ENCODE assay signal across 9 cellular contexts in the genomic region with DNA sequence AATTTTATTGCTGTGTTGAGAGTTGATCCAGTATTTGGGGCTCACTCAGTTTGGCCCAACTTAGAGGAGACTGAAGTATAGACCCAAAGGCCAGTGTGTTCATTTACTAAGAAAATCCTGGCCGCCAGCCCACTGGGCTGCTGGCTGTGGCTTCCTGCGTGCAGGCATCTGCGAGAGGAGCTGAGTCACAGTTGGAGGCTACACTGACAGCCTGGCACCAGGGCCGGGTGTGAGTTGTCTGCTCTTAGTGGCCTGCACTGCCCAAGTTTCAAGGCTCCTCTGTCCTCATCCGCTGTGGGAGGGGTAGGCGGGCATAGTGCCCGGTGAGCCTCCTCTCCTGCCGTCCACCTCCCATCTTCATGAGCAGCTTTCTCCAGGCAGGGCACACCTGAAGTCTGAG. TPM values are rescaled to one million over a fixed set of nuclear protein-coding genes. Genes with fewer than 3 reads are reported as not detected.
DNase-seq lines count a peak whose midpoint lies in the region; ATAC-seq and TF ChIP-seq lines count a peak whose summit lies in the region.
"Had no signal": no experiment of that assay in that cellular context is flagged by ENCODE, and none has a peak within 500 bp of the region (broad histone marks: within the 10 kb centered on the region; RNA-seq: fewer than 3 reads in every experiment).

No MANE protein-coding gene starts in this region.

- peaks cover 78% of the 10 kb centered on the region for H3K36me3 Mint-ChIP-seq in Calu3 (ENCODE audit: insufficient read depth, unreplicated experiment)
- H3K36me3 Mint-ChIP-seq in effector memory CD8-positive, alpha-beta T cell (ENCODE audit: insufficient read depth): peaks cover 54% of the 10 kb centered on the region

- H3K4me1 ChIP-seq in RWPE2 (ENCODE audit: insufficient read depth, poor library complexity, severe bottlenecking) (peaks cover 29% of the 10 kb centered on the region), muscle layer of colon (ENCODE audit: insufficient read depth, low read length) (peaks cover 18% of the 10 kb centered on the region), uterus (no peaks in the 10 kb centered on the region), MM.1S (ENCODE audit: low read length) (no peaks in the 10 kb centered on the region)

- TF ChIP-seq CTCF in Calu3 (IDR thresholded peaks at IDR 0.05; ENCODE audit: unreplicated experiment) (no peak), RWPE2 (IDR thresholded peaks at IDR 0.05; ENCODE audit: poor library complexity, severe bottlenecking) (no peak), uterus (IDR thresholded peaks at IDR 0.05) (no peak), MM.1S (IDR thresholded peaks at IDR 0.05; ENCODE audit: low read length) (no peak)

- CTCF ChIA-PET in Calu3 (lab: Charles Lee): no interaction called here

- H3K27ac ChIP-seq in RWPE2 (ENCODE audit: poor library complexity, severe bottlenecking): peak overlapping the region; percentile 85
- H3K27ac ChIP-seq in muscle layer of colon (ENCODE audit: low read depth, low read length): peak overlapping the region; percentile 73
- peak overlapping the region; percentile 13 to 45 for H3K27ac ChIP-seq in uterus
- no peak overlapping the region for H3K27ac ChIP-seq in MM.1S (ENCODE audit: low read length)
- H3K27ac ChIP-seq: HL-60 had no signal

- H3K9me2 ChIP-seq in MM.1S (replicated peaks; ENCODE audit: insufficient read depth, low read length): no peaks in the 10 kb centered on the region

- peaks cover 96% of the 10 kb centered on the region for H3K36me3 ChIP-seq in RWPE2 (ENCODE audit: low read depth)
- peaks cover 78% of the 10 kb centered on the region for H3K36me3 ChIP-seq in muscle layer of colon (ENCODE audit: insufficient read depth, low read length)
- H3K36me3 ChIP-seq in uterus: no peaks in the 10 kb centered on the region
- 0 out of 2 replicates have a peak, but pooled peaks cover 3% of the 10 kb centered on the region for H3K36me3 ChIP-seq in MM.1S (replicated peaks; ENCODE audit: insufficient read depth, low read length)
- peaks cover 30% of the 10 kb centered on the region for H3K36me3 ChIP-seq in H7 (replicated peaks; ENCODE audit: control insufficient read depth, insufficient read depth, low read length)

- no peaks in the 10 kb centered on the region for H3K4me1 Mint-ChIP-seq in Calu3 (ENCODE audit: low read depth, unreplicated experiment)
- peaks cover 3 to 35% of the 10 kb centered on the region in 2 donors for H3K4me1 Mint-ChIP-seq in effector memory CD8-positive, alpha-beta T cell (ENCODE audit: low read depth in 2 of 2)

- no peak for TF ChIP-seq POLR2A in uterus (IDR thresholded peaks at IDR 0.05)

- H3K79me2 ChIP-seq in MM.1S (ENCODE audit: low read length): no peaks in the 10 kb centered on the region

- H2AFZ ChIP-seq in MM.1S (ENCODE audit: low read length): no peak overlapping the region

- H3K27me3 ChIP-seq in RWPE2 (ENCODE audit: insufficient read depth, poor library complexity, severe bottlenecking): no peaks in the 10 kb centered on the region
- H3K27me3 ChIP-seq in muscle layer of colon (ENCODE audit: control insufficient read depth in 1 of 2, insufficient read depth in 2 of 2, low read length in 2 of 2): no peaks in the 10 kb centered on the region
- no peaks in the 10 kb centered on the region for H3K27me3 ChIP-seq in uterus
- H3K27me3 ChIP-seq in MM.1S (replicated peaks; ENCODE audit: insufficient read depth, low read length): no peaks in the 10 kb centered on the region
- no peaks in the 10 kb centered on the region for H3K27me3 ChIP-seq in H7 (ENCODE audit: control insufficient read depth, insufficient read depth, low read length)

- no peaks in the 10 kb centered on the region for H3K9me3 Mint-ChIP-seq in Calu3 (ENCODE audit: low read depth, unreplicated experiment)
- no peaks in the 10 kb centered on the region for H3K9me3 Mint-ChIP-seq in effector memory CD8-positive, alpha-beta T cell

- H3K27me3 Mint-ChIP-seq in Calu3 (ENCODE audit: unreplicated experiment): no peaks in the 10 kb centered on the region
- H3K27me3 Mint-ChIP-seq in effector memory CD8-positive, alpha-beta T cell: no peaks in the 10 kb centered on the region

- H3K4me3 Mint-ChIP-seq in Calu3 (ENCODE audit: low read depth, unreplicated experiment): no peak overlapping the region
- H3K4me3 Mint-ChIP-seq in effector memory CD8-positive, alpha-beta T cell: peak overlapping the region in 1 of 2 donors; percentile 50

- DNase-seq in Calu3 (peak; percentile 10), RWPE2 (ENCODE audit: low spot score) (peak; percentile 89), uterus (peak; percentile 74 to 78), MM.1S (no peak), H7 (no peak)
- DNase-seq in effector memory CD8-positive, alpha-beta T cell: no peak

- peak overlapping the region; percentile 56 for H3K27ac Mint-ChIP-seq in Calu3 (ENCODE audit: unreplicated experiment)
- H3K27ac Mint-ChIP-seq in effector memory CD8-positive, alpha-beta T cell: peak overlapping the region; percentile 59 to 76

- no peaks in the 10 kb centered on the region for H4K20me1 ChIP-seq in MM.1S (ENCODE audit: insufficient read depth, low read length)

- intact Hi-C loops in Calu3 (cut with micrococcal nuclease; ENCODE audit: unreplicated experiment) (no loop called here), uterus (cut with DNase I; ENCODE audit: low total_unique reads) (no loop called here)

- H3F3A ChIP-seq in MM.1S (ENCODE audit: insufficient read depth, low read length): no peaks in the 10 kb centered on the region

- H3K9ac ChIP-seq in muscle layer of colon (ENCODE audit: low read length) (no peak overlapping the region), MM.1S (ENCODE audit: low read length) (no peak overlapping the region)

- ATAC-seq in RWPE2 (ENCODE audit: low read depth): peak; percentile 82
- ATAC-seq in effector memory CD8-positive, alpha-beta T cell (replicated peaks): peak; percentile 71
- ATAC-seq in HG03457 (IDR thresholded peaks at IDR 0.05; ENCODE audit: unreplicated experiment): no peak

- no peaks in the 10 kb centered on the region for H3K9me3 ChIP-seq in RWPE2 (ENCODE audit: severe bottlenecking)
- no peaks in the 10 kb centered on the region for H3K9me3 ChIP-seq in muscle layer of colon (ENCODE audit: low read length)
- no peaks in the 10 kb centered on the region for H3K9me3 ChIP-seq in uterus
- H3K9me3 ChIP-seq in MM.1S (replicated peaks; ENCODE audit: insufficient read depth, low read length): no peaks in the 10 kb centered on the region

- no TSS peak for BruUV-seq in Calu3 (replicated peaks; lab: Mats Ljungman, UMichigan)

- no peak overlapping the region for H3K4me3 ChIP-seq in RWPE2 (ENCODE audit: severe bottlenecking)
- no peak overlapping the region for H3K4me3 ChIP-seq in muscle layer of colon (ENCODE audit: low read depth in 1 of 2, low read length in 2 of 2)
- no peak overlapping the region for H3K4me3 ChIP-seq in uterus
- H3K4me3 ChIP-seq in MM.1S (ENCODE audit: low read length): no peak overlapping the region
- no peak overlapping the region for H3K4me3 ChIP-seq in H7 (ENCODE audit: insufficient read depth, low read depth, low read length)

- H3K4me2 ChIP-seq in MM.1S (ENCODE audit: low read depth, low read length): no peak overlapping the region

RNA-seq across cellular contexts. Expression of a gene that starts 54.2 kb away (rescaled TPM):
- total RNA-seq in Calu3 (2022): 2.9 and 3.0 TPM in 2 replicates
- total RNA-seq in uterus: 1 to 10 TPM in 3 of 4 donors, under 1 TPM in 1; 0.77 to 8.1 (median 5.0) TPM
- 0.17 TPM in 1 of 2 replicates, not detected in the other for total RNA-seq in H7 (2014; rRNA removed; shearing (Covaris generic))

Comparison
In these comparisons a context has a peak if more than half of its experiments do, and no peak if none do; other contexts are left out.
1. DNase-seq: peak in Calu3 (single experiment), RWPE2 (single experiment) and uterus (2 of 2); none in effector memory CD8-positive, alpha-beta T cell (0 of 3), MM.1S (single experiment) and H7 (single experiment).